Comparison of ENCODE assay signal across 16 cellular contexts in the genomic region with DNA sequence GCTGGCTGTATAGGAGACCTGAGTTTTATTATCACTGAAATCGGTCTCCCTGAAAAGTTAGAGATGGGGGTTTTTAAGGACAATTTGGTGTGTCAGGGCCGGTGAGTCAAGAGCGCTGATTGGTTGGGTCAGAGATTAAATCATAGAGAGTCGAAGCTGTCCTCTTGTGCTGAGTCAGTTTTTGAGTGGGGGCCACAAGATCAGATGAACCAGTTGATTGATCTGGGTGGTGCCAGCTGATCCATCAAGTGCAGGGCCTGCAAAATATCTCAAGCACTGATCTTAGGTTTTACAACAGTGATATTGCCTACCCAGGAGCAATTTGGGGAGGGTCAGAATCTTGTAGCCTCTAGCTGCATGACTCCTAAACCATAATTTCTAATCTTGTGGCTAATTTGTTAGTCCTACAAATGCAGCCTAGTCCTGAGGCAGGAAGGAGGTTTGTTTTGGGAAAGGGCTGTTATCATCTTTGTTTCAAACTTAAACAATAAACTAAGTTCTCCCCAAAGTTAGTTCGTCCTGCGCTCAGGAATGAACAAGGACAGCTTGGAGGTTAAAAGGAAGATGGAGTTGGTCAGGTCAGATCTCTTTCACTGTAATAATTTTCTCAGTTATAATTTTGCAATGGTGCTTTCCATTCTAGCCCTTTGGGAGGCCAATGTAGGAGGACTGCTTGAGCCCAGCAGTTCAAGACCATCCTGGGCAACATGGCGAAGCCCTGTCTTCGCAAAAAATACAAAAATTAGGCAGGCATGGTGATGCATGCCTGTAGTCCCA. TPM values are rescaled to one million over a fixed set of nuclear protein-coding genes. Genes with fewer than 3 reads are reported as not detected.
DNase-seq lines count a peak whose midpoint lies in the region; ATAC-seq and TF ChIP-seq lines count a peak whose summit lies in the region.
"Had no signal": no experiment of that assay in that cellular context is flagged by ENCODE, and none has a peak within 500 bp of the region (broad histone marks: within the 10 kb centered on the region; RNA-seq: fewer than 3 reads in every experiment).

No MANE protein-coding gene starts in this region.

- no peaks in the 10 kb centered on the region for H3K27me3 Mint-ChIP-seq in activated CD4-positive, alpha-beta T cell treated with anti-CD3 and anti-CD28 coated beads, Interleukin-2, amount 10 ng/mL, durations not matched to agents 24 days and 14 days
- H3K27me3 Mint-ChIP-seq in GM23338 (ENCODE audit: insufficient read depth, low read depth, poor library complexity): peaks cover under 1% of the 10 kb centered on the region
- H3K27me3 Mint-ChIP-seq in activated T-helper 17 cell treated with anti-CD3 and anti-CD28 coated beads, Interleukin-2, amount 50 U/mL, for 72 hours: no peaks in the 10 kb centered on the region
- no peaks in the 10 kb centered on the region for H3K27me3 Mint-ChIP-seq in neural crest cell (ENCODE audit: low read depth)
- H3K27me3 Mint-ChIP-seq: CD4-positive, CD25-positive, alpha-beta regulatory T cell had no signal

- ATAC-seq in GM23338: no peak
- ATAC-seq in activated T-helper 17 cell treated with anti-CD3 and anti-CD28 coated beads, Interleukin-2, amount 50 U/mL, for 72 hours (replicated peaks): no peak
- no peak for ATAC-seq in stimulated activated naive CD8-positive, alpha-beta T cell treated with anti-CD3 and anti-CD28 coated beads, Interleukin-15, Interleukin-2, amounts not matched to agents 100 U/mL and 50 U/mL, for 24 hours
- ATAC-seq in GM18867 (IDR thresholded peaks at IDR 0.05; ENCODE audit: unreplicated experiment): no peak
- no peak for ATAC-seq in GM21786 (IDR thresholded peaks at IDR 0.05; ENCODE audit: unreplicated experiment)

- intact Hi-C loops in activated CD4-positive, alpha-beta T cell treated with anti-CD3 and anti-CD28 coated beads, Interleukin-2, amount 10 ng/mL, durations not matched to agents 24 days and 14 days (cut with micrococcal nuclease): no loop called here

- 0 out of 2 replicates have a peak overlapping the region, but pooled peaks have one; percentile 56 for H2AFZ ChIP-seq in GM23338
- H2AFZ ChIP-seq: GM23248 had no signal

- H3F3A ChIP-seq in GM23338 (replicated peaks; ENCODE audit: low read depth): no peaks in the 10 kb centered on the region

- TF ChIP-seq CTCF in GM23338 (conservative IDR thresholded peaks at IDR 0.05; ENCODE audit: low read depth in 2 of 2) (no peak), neural crest cell (conservative IDR thresholded peaks at IDR 0.05) (no peak)

- no peak overlapping the region for H3K4me3 Mint-ChIP-seq in activated CD4-positive, alpha-beta T cell treated with anti-CD3 and anti-CD28 coated beads, Interleukin-2, amount 10 ng/mL, durations not matched to agents 24 days and 14 days
- no peak overlapping the region for H3K4me3 Mint-ChIP-seq in GM23338
- no peak overlapping the region for H3K4me3 Mint-ChIP-seq in activated T-helper 17 cell treated with anti-CD3 and anti-CD28 coated beads, Interleukin-2, amount 50 U/mL, for 72 hours
- no peak overlapping the region for H3K4me3 Mint-ChIP-seq in neural crest cell

- H3K27ac ChIP-seq in GM23338 (ENCODE audit: low read depth): no peak overlapping the region
- H3K27ac ChIP-seq: BLaER1 treated with 17β-estradiol and CSF1 and Interleukin-3, amounts not matched to agents 10 nM and 100 nM; GM23248; HL-60 had no signal

- H3K4me3 ChIP-seq in GM23338: no peak overlapping the region
- H3K4me3 ChIP-seq: BLaER1 treated with 17β-estradiol and CSF1 and Interleukin-3, amounts not matched to agents 10 nM and 100 nM; GM23248 had no signal

- no peaks in the 10 kb centered on the region for H3K9me3 Mint-ChIP-seq in activated CD4-positive, alpha-beta T cell treated with anti-CD3 and anti-CD28 coated beads, Interleukin-2, amount 10 ng/mL, durations not matched to agents 24 days and 14 days
- H3K9me3 Mint-ChIP-seq in GM23338: no peaks in the 10 kb centered on the region
- no peaks in the 10 kb centered on the region for H3K9me3 Mint-ChIP-seq in activated T-helper 17 cell treated with anti-CD3 and anti-CD28 coated beads, Interleukin-2, amount 50 U/mL, for 72 hours
- H3K9me3 Mint-ChIP-seq in neural crest cell: no peaks in the 10 kb centered on the region
- H3K9me3 Mint-ChIP-seq: CD4-positive, CD25-positive, alpha-beta regulatory T cell had no signal

- H3K27me3 ChIP-seq in GM23338 (ENCODE audit: insufficient read depth): no peaks in the 10 kb centered on the region
- H3K27me3 ChIP-seq: BLaER1 treated with 17β-estradiol and CSF1 and Interleukin-3, amounts not matched to agents 10 nM and 100 nM had no signal

- H3K4me1 ChIP-seq in GM23338 (ENCODE audit: insufficient read depth): no peaks in the 10 kb centered on the region
- H3K4me1 ChIP-seq: BLaER1 treated with 17β-estradiol and CSF1 and Interleukin-3, amounts not matched to agents 10 nM and 100 nM had no signal

- no peaks in the 10 kb centered on the region for H3K79me2 ChIP-seq in GM23338 (replicated peaks; ENCODE audit: insufficient read depth)

- H4K20me1 ChIP-seq in GM23338 (replicated peaks; ENCODE audit: insufficient read depth): no peaks in the 10 kb centered on the region
- H4K20me1 ChIP-seq: BLaER1 treated with 17β-estradiol and CSF1 and Interleukin-3, amounts not matched to agents 10 nM and 100 nM had no signal

- H3K4me2 ChIP-seq in GM23338: no peak overlapping the region
- H3K4me2 ChIP-seq: BLaER1 treated with 17β-estradiol and CSF1 and Interleukin-3, amounts not matched to agents 10 nM and 100 nM had no signal

- no peaks in the 10 kb centered on the region for H3K36me3 ChIP-seq in GM23338 (ENCODE audit: insufficient read depth)
- H3K36me3 ChIP-seq: BLaER1 treated with 17β-estradiol and CSF1 and Interleukin-3, amounts not matched to agents 10 nM and 100 nM had no signal

- peak overlapping the region; percentile 20 for H3K27ac Mint-ChIP-seq in activated CD4-positive, alpha-beta T cell treated with anti-CD3 and anti-CD28 coated beads, Interleukin-2, amount 10 ng/mL, durations not matched to agents 24 days and 14 days
- H3K27ac Mint-ChIP-seq in GM23338: no peak overlapping the region
- peak overlapping the region; percentile 25 for H3K27ac Mint-ChIP-seq in activated T-helper 17 cell treated with anti-CD3 and anti-CD28 coated beads, Interleukin-2, amount 50 U/mL, for 72 hours
- H3K27ac Mint-ChIP-seq in neural crest cell (ENCODE audit: unreplicated experiment): peak overlapping the region; percentile 7

- peaks cover 17% of the 10 kb centered on the region for H3K4me1 Mint-ChIP-seq in activated CD4-positive, alpha-beta T cell treated with anti-CD3 and anti-CD28 coated beads, Interleukin-2, amount 10 ng/mL, durations not matched to agents 24 days and 14 days
- H3K4me1 Mint-ChIP-seq in GM23338 (no peaks in the 10 kb centered on the region), neural crest cell (no peaks in the 10 kb centered on the region)
- peaks cover 18% of the 10 kb centered on the region for H3K4me1 Mint-ChIP-seq in activated T-helper 17 cell treated with anti-CD3 and anti-CD28 coated beads, Interleukin-2, amount 50 U/mL, for 72 hours

- no peak for DNase-seq in activated CD4-positive, alpha-beta T cell treated with anti-CD3 and anti-CD28 coated beads, Interleukin-2, amount 10 ng/mL, durations not matched to agents 24 days and 14 days
- no peak for DNase-seq in activated CD4-positive, alpha-beta T cell treated with anti-CD3 and anti-CD28 coated beads, Interleukin-2, amount 50 U/mL, for 4 hours
- DNase-seq in GM23338 (ENCODE audit: low spot score) (no peak), neural crest cell (ENCODE audit: low read depth, low spot score) (no peak)
- no peak for DNase-seq in stimulated activated naive CD8-positive, alpha-beta T cell treated with anti-CD3 and anti-CD28 coated beads, Interleukin-15, Interleukin-2, amounts not matched to agents 100 U/mL and 50 U/mL, for 24 hours
- DNase-seq: ACHN; CD4-positive, CD25-positive, alpha-beta regulatory T cell; DMS53; GF-D8; GM23248; H7 had no signal

- peaks cover 5% of the 10 kb centered on the region; the same call in 1 of the 2 replicates for H3K9me2 ChIP-seq in GM23338 (ENCODE audit: insufficient read depth)

- H3K36me3 Mint-ChIP-seq in activated CD4-positive, alpha-beta T cell treated with anti-CD3 and anti-CD28 coated beads, Interleukin-2, amount 10 ng/mL, durations not matched to agents 24 days and 14 days (ENCODE audit: low read depth): peaks cover 1% of the 10 kb centered on the region
- no peaks in the 10 kb centered on the region for H3K36me3 Mint-ChIP-seq in GM23338 (ENCODE audit: low read depth)
- H3K36me3 Mint-ChIP-seq in activated T-helper 17 cell treated with anti-CD3 and anti-CD28 coated beads, Interleukin-2, amount 50 U/mL, for 72 hours (ENCODE audit: low read depth): no peaks in the 10 kb centered on the region
- H3K36me3 Mint-ChIP-seq in neural crest cell (ENCODE audit: low read depth): no peaks in the 10 kb centered on the region
- H3K36me3 Mint-ChIP-seq: CD4-positive, CD25-positive, alpha-beta regulatory T cell had no signal

TF ChIP-seq in GM23338, 12 proteins besides CTCF, POLR2A, EP300 and RAD21 (continues in another document):
- TF ChIP-seq, protein P1, sequence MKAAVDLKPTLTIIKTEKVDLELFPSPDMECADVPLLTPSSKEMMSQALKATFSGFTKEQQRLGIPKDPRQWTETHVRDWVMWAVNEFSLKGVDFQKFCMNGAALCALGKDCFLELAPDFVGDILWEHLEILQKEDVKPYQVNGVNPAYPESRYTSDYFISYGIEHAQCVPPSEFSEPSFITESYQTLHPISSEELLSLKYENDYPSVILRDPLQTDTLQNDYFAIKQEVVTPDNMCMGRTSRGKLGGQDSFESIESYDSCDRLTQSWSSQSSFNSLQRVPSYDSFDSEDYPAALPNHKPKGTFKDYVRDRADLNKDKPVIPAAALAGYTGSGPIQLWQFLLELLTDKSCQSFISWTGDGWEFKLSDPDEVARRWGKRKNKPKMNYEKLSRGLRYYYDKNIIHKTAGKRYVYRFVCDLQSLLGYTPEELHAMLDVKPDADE (IDR thresholded peaks at IDR 0.05): no peak
- TF ChIP-seq JUNB (IDR thresholded peaks at IDR 0.05; ENCODE audit: unreplicated experiment): no peak
- TF ChIP-seq NANOG (IDR thresholded peaks at IDR 0.05; ENCODE audit: borderline replicate concordance): no peak

RNA-seq across cellular contexts. Expression of a gene that starts 31.6 kb away (rescaled TPM):
- 16.6 and 17.9 TPM in 2 replicates for total RNA-seq in activated CD4-positive, alpha-beta T cell treated with anti-CD3 and anti-CD28 coated beads, Interleukin-2, amount 10 ng/mL, durations not matched to agents 24 days and 14 days
- total RNA-seq in GM23338 (2014; rRNA removed; shearing (Covaris generic)): 15.2 and 19.0 TPM in 2 replicates
- polyA plus RNA-seq in GM23338 (2016; fragmentation: Nextera tagmentation; extraction: Ambion mirVana): 15.4 and 17.3 TPM in 2 replicates
- total RNA-seq in activated T-helper 17 cell treated with anti-CD3 and anti-CD28 coated beads, Interleukin-2, amount 50 U/mL, for 72 hours: 10 to 100 TPM in 1 of 2 donors, 1 to 10 TPM in 1; 7.9 to 16.8 TPM
- 15.5 and 16.3 TPM in 2 replicates for total RNA-seq in neural crest cell

RNA-seq across cellular contexts. Expression of a gene that starts 33.1 kb away (rescaled TPM):
- total RNA-seq in activated CD4-positive, alpha-beta T cell treated with anti-CD3 and anti-CD28 coated beads, Interleukin-2, amount 10 ng/mL, durations not matched to agents 24 days and 14 days: 7.0 and 9.8 TPM in 2 replicates
- total RNA-seq in GM23338 (2014; rRNA removed; shearing (Covaris generic)): 5.5 and 11.4 TPM in 2 replicates
- polyA plus RNA-seq in GM23338 (2016; fragmentation: Nextera tagmentation; extraction: Ambion mirVana): 3.1 and 4.2 TPM in 2 replicates
- 10 to 100 TPM in 1 of 2 donors, 1 to 10 TPM in 1; 8.7 to 11.4 TPM for total RNA-seq in activated T-helper 17 cell treated with anti-CD3 and anti-CD28 coated beads, Interleukin-2, amount 50 U/mL, for 72 hours
- total RNA-seq in neural crest cell: 1.6 and 2.3 TPM in 2 replicates
